19 cellular contexts compared by ENCODE assay signal in the genomic region with DNA sequence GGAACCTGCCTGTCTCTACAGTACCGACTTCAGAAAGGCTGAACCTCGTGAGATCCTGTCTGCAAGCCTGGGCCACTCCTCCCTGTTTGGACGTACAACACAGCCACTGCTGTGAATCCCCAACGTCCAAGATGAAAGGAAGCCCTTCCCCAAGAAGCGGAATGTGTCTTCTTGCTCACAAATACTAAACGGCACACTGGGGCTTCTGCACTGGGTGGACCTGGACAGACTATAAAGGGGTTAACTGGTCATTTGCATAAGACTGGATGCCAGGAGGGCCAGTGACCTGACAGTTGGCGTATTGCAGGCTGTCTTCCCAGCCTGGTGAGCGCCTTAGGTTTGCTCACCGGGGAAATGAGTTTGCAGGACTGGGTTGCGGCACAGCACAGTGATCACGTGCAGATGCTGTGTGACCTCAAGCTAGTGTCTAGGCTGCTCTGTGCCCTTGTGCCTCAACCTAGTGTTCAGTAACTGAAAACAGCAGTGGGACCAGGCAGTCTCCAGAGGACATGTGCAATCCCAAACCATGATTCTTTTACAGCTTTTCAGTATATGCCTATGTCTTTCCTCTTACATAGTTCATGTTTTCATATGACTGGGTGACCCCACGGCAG. TPM values are rescaled to one million over a fixed set of nuclear protein-coding genes. Genes with fewer than 3 reads are reported as not detected.
"Had no signal": no experiment of that assay in that cellular context is flagged by ENCODE, and none has a peak within 500 bp of the region (broad histone marks: within the 10 kb centered on the region; RNA-seq: fewer than 3 reads in every experiment).

No MANE protein-coding gene starts in this region.

- H3K9me3 ChIP-seq: esophagus muscularis mucosa, gastroesophageal sphincter, neutrophil, suprapubic skin, thyroid gland had no signal

- H3K27me3 ChIP-seq: dorsolateral prefrontal cortex, thyroid gland had no signal

- DNase-seq: cortex of kidney; effector memory CD8-positive, alpha-beta T cell; immature natural killer cell; left colon; left ventricle myocardium superior; mesenchymal stem cell; naive B cell; small intestine; stimulated activated CD4-positive, alpha-beta T cell treated with anti-CD3 and anti-CD28 coated beads, Interleukin-2, amount 100 ng/mL, for 48 hours; stimulated activated naive CD4-positive, alpha-beta T cell treated with Interleukin-2 at 50 U/mL for 16 hours; thyroid gland had no signal

- FAIRE-seq: small intestine had no signal

- H3K36me3 ChIP-seq: esophagus muscularis mucosa, gastroesophageal sphincter, neutrophil, suprapubic skin, thyroid gland had no signal

- ATAC-seq: effector memory CD8-positive, alpha-beta T cell; gastroesophageal sphincter; left colon; left ventricle myocardium superior had no signal

- H3K4me1 ChIP-seq: esophagus muscularis mucosa, gastroesophageal sphincter, suprapubic skin, thyroid gland had no signal

- H3K27ac ChIP-seq: dorsolateral prefrontal cortex, epithelial cell of prostate, esophagus muscularis mucosa, gastroesophageal sphincter, neutrophil, suprapubic skin, thyroid gland had no signal

- H3K4me3 ChIP-seq: dorsolateral prefrontal cortex, esophagus muscularis mucosa, gastroesophageal sphincter, lung, suprapubic skin, thyroid gland had no signal

RNA-seq across cellular contexts. Expression of a gene that starts 19.5 kb away (rescaled TPM):
- total RNA-seq: pulmonary artery endothelial cell had no signal
- polyA plus RNA-seq: immature natural killer cell had no signal
